In the genomic region with DNA sequence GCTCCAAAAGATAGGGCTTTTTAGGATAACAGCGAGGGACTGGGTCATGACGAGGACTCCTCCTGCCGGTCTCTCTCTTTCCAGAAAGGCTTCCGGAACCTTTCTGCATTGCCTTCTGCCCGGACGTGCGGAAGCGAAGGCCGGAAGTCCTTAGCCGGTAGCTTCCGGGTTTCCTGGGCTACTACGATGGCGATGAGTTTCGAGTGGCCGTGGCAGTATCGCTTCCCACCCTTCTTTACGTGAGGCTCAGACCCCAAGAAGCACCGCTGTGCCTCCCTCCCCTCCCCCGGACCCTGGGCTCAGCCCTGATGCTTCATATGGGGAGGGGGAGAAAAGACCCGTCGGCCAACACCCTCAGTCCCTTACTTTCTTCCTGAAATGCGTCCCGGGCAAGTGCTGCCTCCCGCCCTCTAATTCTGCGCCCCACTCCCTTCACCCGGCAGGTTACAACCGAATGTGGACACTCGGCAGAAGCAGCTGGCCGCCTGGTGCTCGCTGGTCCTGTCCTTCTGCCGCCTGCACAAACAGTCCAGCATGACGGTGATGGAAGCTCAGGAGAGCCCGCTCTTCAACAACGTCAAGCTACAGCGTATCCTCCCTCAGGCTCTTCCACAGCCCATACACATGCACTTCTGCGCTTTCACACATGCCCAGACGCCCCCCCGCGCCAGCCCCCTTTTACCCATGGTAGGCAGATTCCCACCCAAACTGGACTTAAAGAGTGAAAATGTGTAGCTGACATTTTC, we compare ENCODE assay signal across 8 cellular contexts. TPM values are rescaled to one million over a fixed set of nuclear protein-coding genes. Genes with fewer than 3 reads are reported as not detected.
DNase-seq lines count a peak whose midpoint lies in the region; ATAC-seq, FAIRE-seq and TF ChIP-seq lines count a peak whose summit lies in the region.

A gene (plus strand): TSS at position 160 of the 746 bp plus-strand sequence. CDS start 27 bp downstream, at position 187.

- TF ChIP-seq POLR2A in GM12892 (IDR thresholded peaks at IDR 0.05; ENCODE audit: low read depth, low read length) = peak; percentile 97
- TF ChIP-seq POLR2A in lower leg skin (IDR thresholded peaks at IDR 0.05) = peak in 1 of 2 donors; percentile 47

- peak within 1 kb of the TSS; percentile 64 for H3K27ac ChIP-seq in duodenal mucosa (ENCODE audit: low read depth, low read length)

- intact Hi-C loops in lower leg skin (cut with DNase I; ENCODE audit: low total_unique reads) = no loop called here

- H3K27me3 ChIP-seq in duodenal mucosa (ENCODE audit: control insufficient read depth in 1 of 2, insufficient read depth in 2 of 2, low read length in 2 of 2) = no peaks in the 10 kb centered on the region

- DNase-seq in GM12892 (ENCODE audit: insufficient read length) = peak; percentile 81
- peak; percentile 89 for DNase-seq in NCI-H774 (lab: John Stamatoyannopoulos, UW)
- DNase-seq in activated CD4-positive, alpha-beta T cell treated with anti-CD3 and anti-CD28 coated beads, Interleukin-2, amount 50 U/mL, for 48 hours = peak; percentile 74 to 77
- peak; percentile 78 to 96 for DNase-seq in lower leg skin (ENCODE audit: low spot score in 2 of 2)
- DNase-seq in stimulated activated CD4-positive, alpha-beta T cell treated with anti-CD3 and anti-CD28 coated beads, Interleukin-4, amount 100 ng/mL, for 4 hours = peak; percentile 66 to 71

- H3K9me3 ChIP-seq in duodenal mucosa (ENCODE audit: control insufficient read depth in 1 of 2, low read length in 2 of 2) = no peaks in the 10 kb centered on the region

- peak within 1 kb of the TSS; percentile 86 to 88 for H3K9ac ChIP-seq in duodenal mucosa (ENCODE audit: low read depth in 1 of 2, low read length in 2 of 2)

- ATAC-seq in HG03439 (IDR thresholded peaks at IDR 0.05; ENCODE audit: unreplicated experiment) (peak; percentile 67), HG03469 (IDR thresholded peaks at IDR 0.05; ENCODE audit: unreplicated experiment) (no peak)

- WGBS in lower leg skin, 2 donors = 0% methylated on average over 39 of the region's 39 CpGs

- H3K4me3 ChIP-seq in duodenal mucosa (ENCODE audit: low read depth in 1 of 2, low read length in 2 of 2) (peak within 1 kb of the TSS; percentile 86 to 99), lower leg skin (ENCODE audit: low read depth, poor library complexity, severe bottlenecking) (peak within 1 kb of the TSS; percentile 53)

- TF ChIP-seq CTCF in lower leg skin (IDR thresholded peaks at IDR 0.05) = no peak

- peak; percentile 54 for FAIRE-seq in GM12892 (lab: Jason Lieb, UNC)

- H3K4me1 ChIP-seq in duodenal mucosa (ENCODE audit: control insufficient read depth in 1 of 2, insufficient read depth in 2 of 2, low read length in 2 of 2) = peaks cover 10 to 12% of the 10 kb centered on the region in 2 donors

- peaks cover 14 to 30% of the 10 kb centered on the region in 2 donors for H3K36me3 ChIP-seq in duodenal mucosa (ENCODE audit: control insufficient read depth in 1 of 2, insufficient read depth in 2 of 2, low read length in 2 of 2)

RNA-seq across cellular contexts. Expression of the gene that starts here (rescaled TPM):
- 99.6 TPM for polyA plus RNA-seq in GM12892 (2012; ENCODE audit: missing spikeins)
- total RNA-seq in lower leg skin = 10 to 100 TPM; 39.2 to 79.8 (median 61.0) TPM
